17 cellular contexts compared by ENCODE assay signal in the genomic region with DNA sequence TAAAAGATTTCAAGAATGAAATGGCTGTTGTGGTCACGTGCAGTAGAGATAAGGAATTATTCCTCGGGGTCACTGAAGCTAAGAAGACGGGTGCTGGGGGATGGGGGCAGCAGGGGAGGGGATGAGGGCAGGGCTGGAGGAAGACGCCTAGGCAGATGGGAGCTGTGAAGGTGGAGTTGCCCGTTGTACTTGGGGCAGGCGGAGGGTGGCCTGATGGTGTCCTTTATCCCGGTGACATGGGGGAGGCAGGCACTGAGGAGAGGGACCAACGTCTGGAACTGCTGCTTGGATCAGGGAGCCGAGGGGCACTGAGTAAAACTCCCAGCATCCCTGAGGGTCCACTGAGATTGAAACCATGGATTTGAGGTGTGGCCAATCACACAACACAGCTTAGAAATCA.
"Had no signal": no experiment of that assay in that cellular context is flagged by ENCODE, and none has a peak within 500 bp of the region (broad histone marks: within the 10 kb centered on the region; RNA-seq: fewer than 3 reads in every experiment).

No MANE protein-coding gene starts in this region.

- H3K4me2 ChIP-seq: neural progenitor cell, smooth muscle cell had no signal

- H3K9ac ChIP-seq: neural progenitor cell had no signal

- H3K4me3 Mint-ChIP-seq: memory B cell, neural progenitor cell had no signal

- H3K27ac ChIP-seq: heart left ventricle, left ventricle myocardium inferior, lower lobe of right lung, neural progenitor cell, ovary had no signal

- H3K9me3 ChIP-seq: left ventricle myocardium inferior, lower lobe of right lung, ovary had no signal

- ATAC-seq: heart left ventricle; lower lobe of right lung; natural killer cell treated with Interleukin-12 subunit alpha and Interleukin-12 subunit beta and Interleukin-15 and Interleukin-18, amount 100 ng/mL, for 72 hours; right cardiac atrium had no signal

- H3K27me3 Mint-ChIP-seq: memory B cell, progenitor cell of endocrine pancreas had no signal

- H3K4me3 ChIP-seq: heart left ventricle, left ventricle myocardium inferior, lower lobe of right lung, neural progenitor cell, ovary, smooth muscle cell had no signal

- DNase-seq: cortex of kidney; dorsolateral prefrontal cortex; effector CD8-positive, alpha-beta T cell; heart left ventricle; islet precursor cell; left ventricle myocardium inferior; lower lobe of right lung; midbrain; ovary; right cardiac atrium; stimulated activated CD4-positive, alpha-beta T cell treated with anti-CD3 and anti-CD28 coated beads, Interleukin-2, amount 100 ng/mL, for 48 hours; stimulated activated naive CD4-positive, alpha-beta T cell treated with Interleukin-2 at 50 U/mL for 16 hours had no signal

- H3K36me3 ChIP-seq: neural progenitor cell, ovary had no signal

- H3K36me3 Mint-ChIP-seq: natural killer cell treated with Interleukin-12 subunit alpha and Interleukin-12 subunit beta and Interleukin-15 and Interleukin-18, amount 100 ng/mL, for 72 hours had no signal

- H3K9me3 Mint-ChIP-seq: natural killer cell treated with Interleukin-12 subunit alpha and Interleukin-12 subunit beta and Interleukin-15 and Interleukin-18, amount 100 ng/mL, for 72 hours had no signal

- H3K27ac Mint-ChIP-seq: neural progenitor cell, progenitor cell of endocrine pancreas had no signal

- H3K27me3 ChIP-seq: dorsolateral prefrontal cortex, heart left ventricle, neural progenitor cell, ovary had no signal
